11 cellular contexts compared by ENCODE assay signal in the genomic region with DNA sequence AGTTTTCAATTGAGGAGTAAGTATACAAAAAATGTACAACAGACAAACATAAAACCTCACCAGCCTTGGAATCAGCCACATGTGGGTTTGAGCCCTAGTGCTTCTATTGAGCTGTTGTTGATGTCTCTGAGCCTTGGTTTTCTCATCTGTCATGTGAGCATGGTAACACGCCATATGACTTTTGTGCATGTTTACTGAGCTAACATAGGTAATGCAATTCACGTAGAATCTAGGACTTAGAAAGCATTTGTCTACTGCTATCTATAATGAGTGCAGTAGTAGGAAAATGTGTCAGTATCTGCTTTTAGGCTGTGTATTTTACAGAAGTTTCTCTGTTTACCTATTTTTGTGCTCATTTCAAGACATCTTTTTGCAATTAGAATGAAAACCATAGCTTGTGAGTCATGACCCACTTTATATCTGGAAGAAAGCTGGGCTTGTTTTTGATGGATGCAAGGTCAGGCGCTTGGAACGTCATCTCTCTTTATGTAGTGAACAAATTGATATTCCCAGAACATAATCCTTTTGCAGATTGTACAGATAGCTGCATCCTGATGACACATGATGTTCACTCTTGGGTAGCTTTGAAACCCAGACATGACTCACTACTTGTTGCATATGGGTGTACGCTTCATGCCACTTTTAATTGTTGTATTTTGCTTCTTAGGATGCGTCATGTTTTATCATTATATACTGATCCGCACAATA.
DNase-seq lines count a peak whose midpoint lies in the region; TF ChIP-seq lines count a peak whose summit lies in the region.
"Had no signal": no experiment of that assay in that cellular context is flagged by ENCODE, and none has a peak within 500 bp of the region (broad histone marks: within the 10 kb centered on the region; RNA-seq: fewer than 3 reads in every experiment).

No MANE protein-coding gene starts in this region.

- H3K36me3 ChIP-seq in SK-N-SH (replicated peaks in 1 of 2; ENCODE audit: control insufficient read depth in 1 of 2, insufficient read depth in 2 of 2, low read length in 1 of 2) (no peaks in the 10 kb centered on the region), stomach (no peaks in the 10 kb centered on the region), right atrium auricular region (no peaks in the 10 kb centered on the region)
- H3K36me3 ChIP-seq: BLaER1, SJCRH30 had no signal

- no peak overlapping the region for H3K4me3 Mint-ChIP-seq in activated naive CD4-positive, alpha-beta T cell treated with anti-CD3 and anti-CD28 coated beads, Interleukin-2, amount 50 U/mL, for 24 hours
- no peak overlapping the region for H3K4me3 Mint-ChIP-seq in activated naive CD4-positive, alpha-beta T cell treated with anti-CD3 and anti-CD28 coated beads for 36 hours
- H3K4me3 Mint-ChIP-seq in progenitor cell of endocrine pancreas (ENCODE audit: low read depth): no peak overlapping the region

- TF ChIP-seq CTCF in SK-N-SH (IDR thresholded peaks at IDR 0.05): no peak
- TF ChIP-seq CTCF in stomach (IDR thresholded peaks at IDR 0.05): no peak
- no peak for TF ChIP-seq CTCF in right atrium auricular region (IDR thresholded peaks at IDR 0.05)
- no peak for TF ChIP-seq CTCF in progenitor cell of endocrine pancreas (IDR thresholded peaks at IDR 0.05; ENCODE audit: unreplicated experiment)

- CTCF ChIA-PET in activated naive CD4-positive, alpha-beta T cell treated with anti-CD3 and anti-CD28 coated beads for 36 hours (lab: Charles Lee): interaction anchor here (0.9 to 1.0 kb wide), 2 partner anchors 33 to 185 kb away, joined by 3 to 4 read pairs; no protein-coding TSS in a partner anchor
- CTCF ChIA-PET in SK-N-SH (lab: Yijun Ruan, JAX): interaction anchor here (0.8 to 17.6 kb wide), 9 partner anchors 16 to 131 kb away, joined by 3 to 437 read pairs (median 18); a partner anchor contains a TSS

- H2AFZ ChIP-seq in SK-N-SH (ENCODE audit: low read depth): no peak overlapping the region

- H3K4me1 ChIP-seq in SK-N-SH (ENCODE audit: control insufficient read depth in 1 of 2, insufficient read depth in 2 of 2, low read depth in 1 of 2, low read length in 1 of 2) (peaks cover 54 to 95% of the 10 kb centered on the region in 2 experiments), stomach (peaks cover 15 to 58% (median 28%) of the 10 kb centered on the region in 4 donors), right atrium auricular region (peaks cover 0 to 90% of the 10 kb centered on the region in 2 donors)

- no peaks in the 10 kb centered on the region for H3K9me2 ChIP-seq in SK-N-SH

- TF ChIP-seq EP300 in SK-N-SH (IDR thresholded peaks at IDR 0.05; ENCODE audit: borderline replicate concordance in 1 of 2, low read depth in 1 of 2, low read length in 1 of 2): peak; percentile 93 to 99
- no peak for TF ChIP-seq EP300 in stomach (IDR thresholded peaks at IDR 0.05)

- POLR2A ChIA-PET in SK-N-SH (lab: Yijun Ruan, JAX): interaction anchor here (1.2 to 1.6 kb wide), 3 partner anchors 18 to 1671 kb away, joined by 4 to 7 read pairs (median 6); a partner anchor contains a TSS

- H3F3A ChIP-seq in SK-N-SH (replicated peaks; ENCODE audit: insufficient read depth): peaks cover 56% of the 10 kb centered on the region

- no peaks in the 10 kb centered on the region for H4K20me1 ChIP-seq in SK-N-SH (ENCODE audit: insufficient read depth)
- H4K20me1 ChIP-seq: BLaER1 had no signal

- H3K9ac ChIP-seq in SK-N-SH: peak overlapping the region; percentile 70
- H3K9ac ChIP-seq: BLaER1 had no signal

- peak; percentile 23; the same call in 1 of the 2 replicates for TF ChIP-seq RAD21 in SK-N-SH (IDR thresholded peaks at IDR 0.05; ENCODE audit: low read length)

- H3K4me1 Mint-ChIP-seq in activated naive CD4-positive, alpha-beta T cell treated with anti-CD3 and anti-CD28 coated beads, Interleukin-2, amount 50 U/mL, for 24 hours: peaks cover 60% of the 10 kb centered on the region
- peaks cover 51% of the 10 kb centered on the region for H3K4me1 Mint-ChIP-seq in activated naive CD4-positive, alpha-beta T cell treated with anti-CD3 and anti-CD28 coated beads for 36 hours (ENCODE audit: low read depth)
- peaks cover 14% of the 10 kb centered on the region for H3K4me1 Mint-ChIP-seq in progenitor cell of endocrine pancreas (ENCODE audit: low read depth)

- no peaks in the 10 kb centered on the region for H3K79me2 ChIP-seq in SK-N-SH (ENCODE audit: insufficient read depth)

- peak overlapping the region; percentile 80 for H3K27ac Mint-ChIP-seq in activated naive CD4-positive, alpha-beta T cell treated with anti-CD3 and anti-CD28 coated beads, Interleukin-2, amount 50 U/mL, for 24 hours
- H3K27ac Mint-ChIP-seq in activated naive CD4-positive, alpha-beta T cell treated with anti-CD3 and anti-CD28 coated beads for 36 hours: no peak overlapping the region
- no peak overlapping the region for H3K27ac Mint-ChIP-seq in progenitor cell of endocrine pancreas

- peak overlapping the region; percentile 99 for H3K27ac ChIP-seq in SK-N-SH (ENCODE audit: low read depth in 2 of 2, low read length in 1 of 2)
- H3K27ac ChIP-seq in temporal lobe (ENCODE audit: low read depth, low read length): peak overlapping the region; percentile 81
- H3K27ac ChIP-seq in stomach: no peak overlapping the region
- H3K27ac ChIP-seq in right atrium auricular region: no peak overlapping the region
- H3K27ac ChIP-seq: SJCRH30 had no signal

- H3K27me3 Mint-ChIP-seq in activated naive CD4-positive, alpha-beta T cell treated with anti-CD3 and anti-CD28 coated beads, Interleukin-2, amount 50 U/mL, for 24 hours: no peaks in the 10 kb centered on the region
- no peaks in the 10 kb centered on the region for H3K27me3 Mint-ChIP-seq in activated naive CD4-positive, alpha-beta T cell treated with anti-CD3 and anti-CD28 coated beads for 36 hours (ENCODE audit: low read depth)
- H3K27me3 Mint-ChIP-seq in progenitor cell of endocrine pancreas: no peaks in the 10 kb centered on the region

- no peaks in the 10 kb centered on the region for H3K9me3 Mint-ChIP-seq in activated naive CD4-positive, alpha-beta T cell treated with anti-CD3 and anti-CD28 coated beads, Interleukin-2, amount 50 U/mL, for 24 hours
- H3K9me3 Mint-ChIP-seq in activated naive CD4-positive, alpha-beta T cell treated with anti-CD3 and anti-CD28 coated beads for 36 hours: no peaks in the 10 kb centered on the region
- no peaks in the 10 kb centered on the region for H3K9me3 Mint-ChIP-seq in progenitor cell of endocrine pancreas (ENCODE audit: low read depth)

- no peak overlapping the region; a peak in 1 of 4 replicates for H3K4me3 ChIP-seq in SK-N-SH (ENCODE audit: low read depth in 2 of 2, low read length in 1 of 2)
- H3K4me3 ChIP-seq in stomach: no peak overlapping the region
- no peak overlapping the region for H3K4me3 ChIP-seq in right atrium auricular region
- H3K4me3 ChIP-seq: BLaER1, SJCRH30 had no signal

- intact Hi-C loops in activated naive CD4-positive, alpha-beta T cell treated with anti-CD3 and anti-CD28 coated beads for 36 hours (cut with micrococcal nuclease): loop anchor here (2.0 kb wide), 1 partner anchor 95 kb away; a partner anchor contains a TSS
- intact Hi-C loops in stomach (cut with DNase I; ENCODE audit: low total_unique reads): no loop called here

- WGBS in SK-N-SH (ENCODE audit: low lambda C conversion rate): 14% methylated on average over 7 of the region's 7 CpGs
- 82 to 89% (median 86%) methylated on average over 7 of the region's 7 CpGs for WGBS in stomach, 5 donors

- H3K36me3 Mint-ChIP-seq in activated naive CD4-positive, alpha-beta T cell treated with anti-CD3 and anti-CD28 coated beads, Interleukin-2, amount 50 U/mL, for 24 hours: peaks cover 3% of the 10 kb centered on the region
- peaks cover 10% of the 10 kb centered on the region for H3K36me3 Mint-ChIP-seq in activated naive CD4-positive, alpha-beta T cell treated with anti-CD3 and anti-CD28 coated beads for 36 hours (ENCODE audit: low read depth)
- H3K36me3 Mint-ChIP-seq in progenitor cell of endocrine pancreas (ENCODE audit: insufficient read depth): peaks cover 3% of the 10 kb centered on the region

- H3K9me3 ChIP-seq in SK-N-SH: no peaks in the 10 kb centered on the region
- no peaks in the 10 kb centered on the region for H3K9me3 ChIP-seq in stomach
- no peaks in the 10 kb centered on the region for H3K9me3 ChIP-seq in right atrium auricular region
- H3K9me3 ChIP-seq: BLaER1, SJCRH30 had no signal

- no peak for TF ChIP-seq POLR2A in stomach (IDR thresholded peaks at IDR 0.05)

- H3K27me3 ChIP-seq in SK-N-SH (ENCODE audit: insufficient read depth): no peaks in the 10 kb centered on the region
- no peaks in the 10 kb centered on the region for H3K27me3 ChIP-seq in stomach
- H3K27me3 ChIP-seq in right atrium auricular region: no peaks in the 10 kb centered on the region
- H3K27me3 ChIP-seq: BLaER1, SJCRH30 had no signal

- H3K4me2 ChIP-seq in SK-N-SH: peak overlapping the region; percentile 61

- DNase-seq in activated naive CD4-positive, alpha-beta T cell treated with anti-CD3 and anti-CD28 coated beads for 36 hours: no peak
- DNase-seq in SK-N-SH (no peak), fibroblast of the conjunctiva (ENCODE audit: low read depth) (peak; percentile 87), stomach (no peak), right atrium auricular region (ENCODE audit: low spot score) (no peak), progenitor cell of endocrine pancreas (ENCODE audit: low spot score, unreplicated experiment) (no peak)
- DNase-seq: cortex of kidney, SJCRH30 had no signal

TF ChIP-seq in SK-N-SH, 30 proteins besides CTCF, POLR2A, EP300 and RAD21 (continues in another document):
- TF ChIP-seq, protein P1, sequence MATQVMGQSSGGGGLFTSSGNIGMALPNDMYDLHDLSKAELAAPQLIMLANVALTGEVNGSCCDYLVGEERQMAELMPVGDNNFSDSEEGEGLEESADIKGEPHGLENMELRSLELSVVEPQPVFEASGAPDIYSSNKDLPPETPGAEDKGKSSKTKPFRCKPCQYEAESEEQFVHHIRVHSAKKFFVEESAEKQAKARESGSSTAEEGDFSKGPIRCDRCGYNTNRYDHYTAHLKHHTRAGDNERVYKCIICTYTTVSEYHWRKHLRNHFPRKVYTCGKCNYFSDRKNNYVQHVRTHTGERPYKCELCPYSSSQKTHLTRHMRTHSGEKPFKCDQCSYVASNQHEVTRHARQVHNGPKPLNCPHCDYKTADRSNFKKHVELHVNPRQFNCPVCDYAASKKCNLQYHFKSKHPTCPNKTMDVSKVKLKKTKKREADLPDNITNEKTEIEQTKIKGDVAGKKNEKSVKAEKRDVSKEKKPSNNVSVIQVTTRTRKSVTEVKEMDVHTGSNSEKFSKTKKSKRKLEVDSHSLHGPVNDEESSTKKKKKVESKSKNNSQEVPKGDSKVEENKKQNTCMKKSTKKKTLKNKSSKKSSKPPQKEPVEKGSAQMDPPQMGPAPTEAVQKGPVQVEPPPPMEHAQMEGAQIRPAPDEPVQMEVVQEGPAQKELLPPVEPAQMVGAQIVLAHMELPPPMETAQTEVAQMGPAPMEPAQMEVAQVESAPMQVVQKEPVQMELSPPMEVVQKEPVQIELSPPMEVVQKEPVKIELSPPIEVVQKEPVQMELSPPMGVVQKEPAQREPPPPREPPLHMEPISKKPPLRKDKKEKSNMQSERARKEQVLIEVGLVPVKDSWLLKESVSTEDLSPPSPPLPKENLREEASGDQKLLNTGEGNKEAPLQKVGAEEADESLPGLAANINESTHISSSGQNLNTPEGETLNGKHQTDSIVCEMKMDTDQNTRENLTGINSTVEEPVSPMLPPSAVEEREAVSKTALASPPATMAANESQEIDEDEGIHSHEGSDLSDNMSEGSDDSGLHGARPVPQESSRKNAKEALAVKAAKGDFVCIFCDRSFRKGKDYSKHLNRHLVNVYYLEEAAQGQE (IDR thresholded peaks at IDR 0.05; ENCODE audit: low read depth, low read length): peak; percentile 61; the same call in 1 of the 2 replicates

Comparison
In these comparisons a context has a peak if more than half of its experiments do, and no peak if none do; other contexts are left out.
1. H3K27ac ChIP-seq: peak in SK-N-SH (2 of 2) and temporal lobe (single experiment); none in stomach (0 of 5) and right atrium auricular region (0 of 2).